ENCODE assay signal across 8 cellular contexts in the genomic region with DNA sequence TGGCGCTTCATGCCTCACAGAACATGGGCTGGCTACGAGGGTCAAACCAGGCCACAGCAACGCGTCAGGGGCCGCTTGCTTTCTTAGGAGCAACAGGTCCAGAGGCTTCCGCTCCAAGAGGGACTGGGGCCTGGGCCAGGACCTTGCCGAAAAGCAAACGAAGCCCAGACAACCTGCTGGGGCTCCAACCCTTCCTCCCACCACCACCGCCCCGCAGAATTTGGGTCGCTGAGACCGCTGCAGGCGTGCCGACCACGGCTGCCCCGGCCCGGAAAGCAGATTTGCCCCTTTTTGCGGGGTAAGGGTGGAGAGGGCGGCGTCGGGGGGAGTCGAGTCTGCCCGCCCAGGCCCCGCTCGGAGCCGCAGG. TPM values are rescaled to one million over a fixed set of nuclear protein-coding genes. Genes with fewer than 3 reads are reported as not detected.
DNase-seq lines count a peak whose midpoint lies in the region; ATAC-seq lines count a peak whose summit lies in the region.

No MANE protein-coding gene starts in this region.

- peak overlapping the region; percentile 96 for H3K4me3 Mint-ChIP-seq in activated naive CD8-positive, alpha-beta T cell treated with anti-CD3 and anti-CD28 coated beads for 36 hours
- H3K4me3 Mint-ChIP-seq in stimulated activated memory B cell treated with anti-CD40 and anti-IgM and Interleukin-4, amounts not matched to agents 10 μg/mL and 1 μg/mL and 100 μg/mL, for 72 hours: peak overlapping the region; percentile 85

- peak overlapping the region; percentile 68 for H3K4me3 ChIP-seq in iPS-18c (ENCODE audit: insufficient read depth, low read depth, low read length)

- H3K36me3 Mint-ChIP-seq in activated naive CD8-positive, alpha-beta T cell treated with anti-CD3 and anti-CD28 coated beads for 36 hours: peaks cover 9% of the 10 kb centered on the region
- H3K36me3 Mint-ChIP-seq in stimulated activated memory B cell treated with anti-CD40 and anti-IgM and Interleukin-4, amounts not matched to agents 10 μg/mL and 1 μg/mL and 100 μg/mL, for 72 hours: peaks cover 5% of the 10 kb centered on the region

- H3K27ac Mint-ChIP-seq in activated naive CD8-positive, alpha-beta T cell treated with anti-CD3 and anti-CD28 coated beads for 36 hours: peak overlapping the region; percentile 92
- peak overlapping the region; percentile 87 for H3K27ac Mint-ChIP-seq in stimulated activated memory B cell treated with anti-CD40 and anti-IgM and Interleukin-4, amounts not matched to agents 10 μg/mL and 1 μg/mL and 100 μg/mL, for 72 hours

- no peaks in the 10 kb centered on the region for H3K9me3 ChIP-seq in iPS-18c (ENCODE audit: control insufficient read depth, insufficient read depth, low read length)

- peaks cover 22% of the 10 kb centered on the region for H3K27me3 Mint-ChIP-seq in activated naive CD8-positive, alpha-beta T cell treated with anti-CD3 and anti-CD28 coated beads for 36 hours
- no peaks in the 10 kb centered on the region for H3K27me3 Mint-ChIP-seq in stimulated activated memory B cell treated with anti-CD40 and anti-IgM and Interleukin-4, amounts not matched to agents 10 μg/mL and 1 μg/mL and 100 μg/mL, for 72 hours

- no peak for DNase-seq in activated naive CD8-positive, alpha-beta T cell treated with anti-CD3 and anti-CD28 coated beads for 36 hours
- DNase-seq in T1000 (lab: John Stamatoyannopoulos, UW) (no peak), AG20443 (ENCODE audit: low spot score) (no peak)

- ATAC-seq in GM19035 (IDR thresholded peaks at IDR 0.05; ENCODE audit: unreplicated experiment): peak; percentile 12
- ATAC-seq in HG03175 (IDR thresholded peaks at IDR 0.05; ENCODE audit: unreplicated experiment): peak; percentile 8
- no peak for ATAC-seq in stimulated activated memory B cell treated with anti-CD40 and anti-IgM and Interleukin-4, amounts not matched to agents 10 μg/mL and 1 μg/mL and 100 μg/mL, for 72 hours
- no peak for ATAC-seq in HG02884 (IDR thresholded peaks at IDR 0.05; ENCODE audit: unreplicated experiment)

- H3K4me1 Mint-ChIP-seq in activated naive CD8-positive, alpha-beta T cell treated with anti-CD3 and anti-CD28 coated beads for 36 hours: peaks cover 21% of the 10 kb centered on the region
- peaks cover 32% of the 10 kb centered on the region for H3K4me1 Mint-ChIP-seq in stimulated activated memory B cell treated with anti-CD40 and anti-IgM and Interleukin-4, amounts not matched to agents 10 μg/mL and 1 μg/mL and 100 μg/mL, for 72 hours

- H3K9me3 Mint-ChIP-seq in activated naive CD8-positive, alpha-beta T cell treated with anti-CD3 and anti-CD28 coated beads for 36 hours: no peaks in the 10 kb centered on the region
- H3K9me3 Mint-ChIP-seq in stimulated activated memory B cell treated with anti-CD40 and anti-IgM and Interleukin-4, amounts not matched to agents 10 μg/mL and 1 μg/mL and 100 μg/mL, for 72 hours: no peaks in the 10 kb centered on the region

RNA-seq across cellular contexts. Expression of gene GRIN1, which starts 9.9 kb away (rescaled TPM):
- total RNA-seq in activated naive CD8-positive, alpha-beta T cell treated with anti-CD3 and anti-CD28 coated beads for 36 hours: not detected

RNA-seq across cellular contexts. Expression of gene DPP7, which starts 14.5 kb away (rescaled TPM):
- total RNA-seq in activated naive CD8-positive, alpha-beta T cell treated with anti-CD3 and anti-CD28 coated beads for 36 hours: 100 to 1,000 TPM; 267 to 289 TPM

RNA-seq across cellular contexts. Expression of gene LRRC26, which starts 40.8 kb away (rescaled TPM):
- total RNA-seq in activated naive CD8-positive, alpha-beta T cell treated with anti-CD3 and anti-CD28 coated beads for 36 hours: not detected

RNA-seq across cellular contexts. Expression of gene MAN1B1, which starts 42.3 kb away (rescaled TPM):
- total RNA-seq in activated naive CD8-positive, alpha-beta T cell treated with anti-CD3 and anti-CD28 coated beads for 36 hours: 10 to 100 TPM; 24.7 to 25.1 TPM

RNA-seq across cellular contexts. Expression of gene TMEM210, which starts 42.8 kb away (rescaled TPM):
- total RNA-seq in activated naive CD8-positive, alpha-beta T cell treated with anti-CD3 and anti-CD28 coated beads for 36 hours: not detected

Comparison
In these comparisons a context has a peak if more than half of its experiments do, and no peak if none do; other contexts are left out.
1. ATAC-seq: peak in GM19035 (single experiment) and HG03175 (single experiment); none in stimulated activated memory B cell treated with anti-CD40 and anti-IgM and Interleukin-4, amounts not matched to agents 10 μg/mL and 1 μg/mL and 100 μg/mL, for 72 hours (single experiment) and HG02884 (single experiment).